ENCODE assay signal across 1 cellular context in the genomic region with DNA sequence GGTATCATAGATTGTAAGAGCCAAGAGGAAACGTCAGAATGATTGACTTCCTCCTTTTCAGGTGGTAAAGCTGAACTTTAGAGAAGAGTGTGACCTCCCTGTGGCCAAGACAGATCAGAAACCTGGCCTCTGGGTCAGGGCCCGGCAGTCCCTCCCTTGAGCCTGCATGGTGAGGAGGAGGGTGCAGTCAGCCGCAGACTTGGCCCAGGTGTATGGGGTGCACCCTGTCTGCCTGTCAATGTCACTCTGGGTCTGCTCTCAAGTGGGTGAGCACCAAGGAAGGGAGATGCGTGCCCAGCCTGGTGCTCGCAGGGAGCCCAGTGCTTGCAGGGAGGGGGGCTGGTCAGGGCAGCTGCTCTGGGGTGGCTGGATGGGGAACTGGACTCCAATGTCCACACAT.
TF ChIP-seq lines count a peak whose summit lies in the region.

No MANE protein-coding gene starts in this region.

TF ChIP-seq in H1, 55 proteins besides CTCF, POLR2A, EP300 and RAD21:
- TF ChIP-seq CEBPB (IDR thresholded peaks at IDR 0.05; ENCODE audit: low read depth, low read length) (no peak), JUND (IDR thresholded peaks at IDR 0.05; ENCODE audit: low read length) (no peak), ZNF274 (IDR thresholded peaks at IDR 0.05; ENCODE audit: borderline replicate concordance, extremely low read depth, low read length) (no peak), NANOG (IDR thresholded peaks at IDR 0.05; ENCODE audit: insufficient read depth, low read depth, low read length, poor library complexity, severe bottlenecking) (no peak), GTF2F1 (IDR thresholded peaks at IDR 0.05; ENCODE audit: borderline replicate concordance, low read depth, low read length) (no peak), SRF (IDR thresholded peaks at IDR 0.05; ENCODE audit: low read depth, low read length) (no peak), FOSL1 (IDR thresholded peaks at IDR 0.05; ENCODE audit: insufficient read depth, low read depth, low read length) (no peak), CHD2 (IDR thresholded peaks at IDR 0.05; ENCODE audit: low read length) (no peak), RNF2 (IDR thresholded peaks at IDR 0.05; ENCODE audit: borderline replicate concordance, low read depth, low read length, missing control alignments, poor library complexity, severe bottlenecking) (no peak), CBX5 (IDR thresholded peaks at IDR 0.05; ENCODE audit: low read depth, low read length) (no peak), CREB1 (IDR thresholded peaks at IDR 0.05) (no peak), YY1 (IDR thresholded peaks at IDR 0.05; ENCODE audit: low read depth, low read length) (no peak), RXRA (IDR thresholded peaks at IDR 0.05; ENCODE audit: insufficient read depth, low read depth, low read length) (no peak), HDAC6 (IDR thresholded peaks at IDR 0.05; ENCODE audit: low read depth, low read length) (no peak), CTBP2 (IDR thresholded peaks at IDR 0.05; ENCODE audit: borderline replicate concordance, insufficient read depth, insufficient read length, low read length) (no peak), MAX (IDR thresholded peaks at IDR 0.05) (no peak), TBP (IDR thresholded peaks at IDR 0.05; ENCODE audit: low read depth, low read length) (no peak)
